ENCODE assay signal across 1 cellular context in the genomic region with DNA sequence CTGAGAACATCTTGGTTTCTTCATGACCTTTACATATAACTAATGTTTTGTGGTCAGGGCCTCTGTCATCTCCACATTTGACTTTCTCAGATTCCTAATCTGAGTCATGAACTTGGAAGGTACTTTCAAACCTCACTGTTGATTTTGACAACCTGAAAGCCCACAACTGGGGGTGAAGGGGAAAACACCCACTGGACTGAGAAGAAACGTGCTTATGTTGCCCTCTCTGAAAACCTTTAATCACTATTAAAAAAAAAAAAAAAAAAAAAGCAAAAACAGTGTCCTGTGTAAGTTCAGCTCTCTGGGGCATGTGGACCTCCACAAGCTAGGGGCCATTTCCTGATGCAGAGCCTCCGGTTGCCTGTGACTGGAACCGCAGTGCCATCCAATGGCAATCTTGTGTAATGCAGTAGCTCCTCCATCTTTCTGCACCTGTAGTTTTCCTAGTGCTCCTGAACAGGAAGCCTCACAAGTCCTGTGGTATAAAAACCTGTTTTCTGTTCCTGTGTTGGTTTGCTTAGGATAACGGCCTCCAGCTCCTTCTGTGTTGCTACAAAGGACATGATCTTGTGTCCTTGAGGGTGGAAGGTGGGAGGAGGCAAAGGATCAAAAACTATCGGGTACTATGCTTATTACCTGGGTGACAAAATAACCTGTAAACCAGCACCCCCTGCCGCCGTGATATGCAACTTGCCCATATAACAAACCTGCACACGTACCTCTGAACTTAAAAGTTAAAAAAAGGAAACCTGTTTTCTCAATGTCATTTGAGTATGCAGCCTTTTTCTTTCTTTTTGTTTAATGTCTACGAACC.
TF ChIP-seq lines count a peak whose summit lies in the region.

No MANE protein-coding gene starts in this region.

TF ChIP-seq in WTC11, 78 proteins besides CTCF, POLR2A, EP300 and RAD21 (continued from another document):
- TF ChIP-seq, protein P1, sequence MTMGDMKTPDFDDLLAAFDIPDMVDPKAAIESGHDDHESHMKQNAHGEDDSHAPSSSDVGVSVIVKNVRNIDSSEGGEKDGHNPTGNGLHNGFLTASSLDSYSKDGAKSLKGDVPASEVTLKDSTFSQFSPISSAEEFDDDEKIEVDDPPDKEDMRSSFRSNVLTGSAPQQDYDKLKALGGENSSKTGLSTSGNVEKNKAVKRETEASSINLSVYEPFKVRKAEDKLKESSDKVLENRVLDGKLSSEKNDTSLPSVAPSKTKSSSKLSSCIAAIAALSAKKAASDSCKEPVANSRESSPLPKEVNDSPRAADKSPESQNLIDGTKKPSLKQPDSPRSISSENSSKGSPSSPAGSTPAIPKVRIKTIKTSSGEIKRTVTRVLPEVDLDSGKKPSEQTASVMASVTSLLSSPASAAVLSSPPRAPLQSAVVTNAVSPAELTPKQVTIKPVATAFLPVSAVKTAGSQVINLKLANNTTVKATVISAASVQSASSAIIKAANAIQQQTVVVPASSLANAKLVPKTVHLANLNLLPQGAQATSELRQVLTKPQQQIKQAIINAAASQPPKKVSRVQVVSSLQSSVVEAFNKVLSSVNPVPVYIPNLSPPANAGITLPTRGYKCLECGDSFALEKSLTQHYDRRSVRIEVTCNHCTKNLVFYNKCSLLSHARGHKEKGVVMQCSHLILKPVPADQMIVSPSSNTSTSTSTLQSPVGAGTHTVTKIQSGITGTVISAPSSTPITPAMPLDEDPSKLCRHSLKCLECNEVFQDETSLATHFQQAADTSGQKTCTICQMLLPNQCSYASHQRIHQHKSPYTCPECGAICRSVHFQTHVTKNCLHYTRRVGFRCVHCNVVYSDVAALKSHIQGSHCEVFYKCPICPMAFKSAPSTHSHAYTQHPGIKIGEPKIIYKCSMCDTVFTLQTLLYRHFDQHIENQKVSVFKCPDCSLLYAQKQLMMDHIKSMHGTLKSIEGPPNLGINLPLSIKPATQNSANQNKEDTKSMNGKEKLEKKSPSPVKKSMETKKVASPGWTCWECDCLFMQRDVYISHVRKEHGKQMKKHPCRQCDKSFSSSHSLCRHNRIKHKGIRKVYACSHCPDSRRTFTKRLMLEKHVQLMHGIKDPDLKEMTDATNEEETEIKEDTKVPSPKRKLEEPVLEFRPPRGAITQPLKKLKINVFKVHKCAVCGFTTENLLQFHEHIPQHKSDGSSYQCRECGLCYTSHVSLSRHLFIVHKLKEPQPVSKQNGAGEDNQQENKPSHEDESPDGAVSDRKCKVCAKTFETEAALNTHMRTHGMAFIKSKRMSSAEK (CRISPR knock-in tag; IDR thresholded peaks at IDR 0.05; ENCODE audit: borderline replicate concordance), result no peak
- TF ChIP-seq, protein P2, sequence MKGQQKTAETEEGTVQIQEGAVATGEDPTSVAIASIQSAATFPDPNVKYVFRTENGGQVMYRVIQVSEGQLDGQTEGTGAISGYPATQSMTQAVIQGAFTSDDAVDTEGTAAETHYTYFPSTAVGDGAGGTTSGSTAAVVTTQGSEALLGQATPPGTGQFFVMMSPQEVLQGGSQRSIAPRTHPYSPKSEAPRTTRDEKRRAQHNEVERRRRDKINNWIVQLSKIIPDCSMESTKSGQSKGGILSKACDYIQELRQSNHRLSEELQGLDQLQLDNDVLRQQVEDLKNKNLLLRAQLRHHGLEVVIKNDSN (CRISPR knock-in tag; IDR thresholded peaks at IDR 0.05), result no peak
- TF ChIP-seq NFYB (CRISPR knock-in tag; conservative IDR thresholded peaks at IDR 0.05; ENCODE audit: low read depth), result no peak
